In genomic region chr3:182808041-182808765, GRCh38 we compare ENCODE assay signal across 1 cellular context.
TF ChIP-seq lines count a peak whose summit lies in the region.

No MANE protein-coding gene starts in this region.

TF ChIP-seq in K562, 482 proteins besides CTCF, POLR2A, EP300 and RAD21 (continued from another document):
- no peak for TF ChIP-seq CREB3 (tag; conservative IDR thresholded peaks at IDR 0.05; ENCODE audit: low read depth)
- no peak for TF ChIP-seq ID3 (CRISPR knock-in tag; IDR thresholded peaks at IDR 0.05)
- TF ChIP-seq ID3 (tag; IDR thresholded peaks at IDR 0.05): no peak
